In genomic region chr16:2135703-2136490, GRCh38 we compare ENCODE assay signal across 8 cellular contexts. TPM values are rescaled to one million over a fixed set of nuclear protein-coding genes. Genes with fewer than 3 reads are reported as not detected.
DNase-seq lines count a peak whose midpoint lies in the region; TF ChIP-seq lines count a peak whose summit lies in the region.
"Not testable (repeated sequence)": the region's sequence is repeated elsewhere in the genome, so short reads cannot be mapped to it uniquely, and the experiment has no call there.

Gene PKD1 (minus strand): TSS chr16:2135898. CDS start chr16:2135689, 209 bp downstream.

- TF ChIP-seq CTCF in H9 (conservative IDR thresholded peaks at IDR 0.05); fibroblast of the aortic adventitia (IDR thresholded peaks at IDR 0.05; ENCODE audit: insufficient read depth, low read length): not testable (repeated sequence)

- not testable (repeated sequence) for H3K23ac ChIP-seq in H9 (ENCODE audit: insufficient read length, low read depth, low read length)

- not testable (repeated sequence) for H4K5ac ChIP-seq in H9 (ENCODE audit: insufficient read length, low read depth, low read length)

- H3K79me2 ChIP-seq in H9 (ENCODE audit: insufficient read depth, low read length) = not testable (repeated sequence)

- H3K4me3 ChIP-seq in BLaER1 treated with 17β-estradiol and CSF1 and Interleukin-3, amounts not matched to agents 10 nM and 100 nM = peak within 1 kb of the TSS; percentile 55 to 75 (median 68)
- H3K4me3 ChIP-seq in fibroblast of the aortic adventitia (ENCODE audit: low read depth, low read length) = peak within 1 kb of the TSS; percentile 64
- not testable (repeated sequence) for H3K4me3 ChIP-seq in muscle layer of colon (ENCODE audit: low read depth in 1 of 2, low read length in 2 of 2)

- H2BK15ac ChIP-seq in H9 (ENCODE audit: low read depth, low read length) = not testable (repeated sequence)

- not testable (repeated sequence) for H4K91ac ChIP-seq in H9 (ENCODE audit: insufficient read length, low read depth, low read length)

- not testable (repeated sequence) for H2AK5ac ChIP-seq in H9 (ENCODE audit: insufficient read length, low read length)

- peak within 1 kb of the TSS in 2 of 3 experiments; percentile 94 to 95; a peak in 4 of 7 replicates for H3K27ac Mint-ChIP-seq in H9
- peak within 1 kb of the TSS; percentile 92 for H3K27ac Mint-ChIP-seq in activated naive CD8-positive, alpha-beta T cell

- H2BK20ac ChIP-seq in H9 (ENCODE audit: low read depth, low read length, poor library complexity, severe bottlenecking) = not testable (repeated sequence)

- H3K27ac ChIP-seq in BLaER1 treated with 17β-estradiol and CSF1 and Interleukin-3, amounts not matched to agents 10 nM and 100 nM = peak within 1 kb of the TSS in 10 of 11 experiments; percentile 53 to 81 (median 78); a peak in 21 of 22 replicates
- not testable (repeated sequence) for H3K27ac ChIP-seq in H9 (ENCODE audit: insufficient read length, low read depth, low read length)
- H3K27ac ChIP-seq in muscle layer of colon (ENCODE audit: low read depth, low read length) = peak within 1 kb of the TSS; percentile 52

- DNase-seq in H9 (peak; percentile 88), NCI-H2171 treated with DMSO at 0.1 percent for 48 hours (lab: John Stamatoyannopoulos, UW) (peak; percentile 87), T-helper 22 cell (ENCODE audit: low read depth) (peak; percentile 94), fibroblast of the aortic adventitia (ENCODE audit: low read depth) (peak; percentile 94)
- DNase-seq in stimulated activated CD8-positive, alpha-beta memory T cell treated with anti-CD3 and anti-CD28 coated beads, Interleukin-12 subunit alpha, Interleukin-12 subunit beta, amount 100 ng/mL, for 4 hours (ENCODE audit: low read depth) = peak; percentile 98

- not testable (repeated sequence) for H2BK120ac ChIP-seq in H9 (ENCODE audit: low read depth, low read length, poor library complexity, severe bottlenecking)

- H3K4me1 Mint-ChIP-seq in H9; activated naive CD8-positive, alpha-beta T cell (ENCODE audit: low read depth): not testable (repeated sequence)

- peak within 1 kb of the TSS; percentile 79 to 97 for H3K4me3 Mint-ChIP-seq in H9
- H3K4me3 Mint-ChIP-seq in activated naive CD8-positive, alpha-beta T cell = peak within 1 kb of the TSS; percentile 91

- not testable (repeated sequence) for H3K36me3 ChIP-seq in BLaER1 treated with 17β-estradiol and CSF1 and Interleukin-3, amounts not matched to agents 10 nM and 100 nM; muscle layer of colon (ENCODE audit: insufficient read depth, low read length)

- not testable (repeated sequence) for H3K79me1 ChIP-seq in H9 (ENCODE audit: insufficient read depth, low read depth, low read length, poor library complexity, severe bottlenecking)

- H3K9me3 ChIP-seq in BLaER1 treated with 17β-estradiol and CSF1 and Interleukin-3, amounts not matched to agents 10 nM and 100 nM (replicated peaks in 1 of 11); H9 (ENCODE audit: control insufficient read depth, low read depth, low read length); muscle layer of colon (ENCODE audit: low read length): not testable (repeated sequence)

- not testable (repeated sequence) for H4K8ac ChIP-seq in H9 (replicated peaks; ENCODE audit: insufficient read length, low read depth, low read length)

- H3K18ac ChIP-seq in H9 (ENCODE audit: insufficient read length, low read depth, low read length) = not testable (repeated sequence)

- not testable (repeated sequence) for H3K23me2 ChIP-seq in H9 (ENCODE audit: insufficient read length, low read depth, low read length, poor library complexity, severe bottlenecking)

- not testable (repeated sequence) for H3T11ph ChIP-seq in H9 (ENCODE audit: low read length)

- H2AFZ ChIP-seq in H9 (ENCODE audit: low read length) = not testable (repeated sequence)

- H2BK12ac ChIP-seq in H9 (ENCODE audit: insufficient read length, low read depth, low read length) = not testable (repeated sequence)

- peak within 1 kb of the TSS; percentile 55 to 80 (median 68) for H3K4me2 ChIP-seq in BLaER1 treated with 17β-estradiol and CSF1 and Interleukin-3, amounts not matched to agents 10 nM and 100 nM
- peak within 1 kb of the TSS; percentile 2 for H3K4me2 ChIP-seq in H9 (ENCODE audit: insufficient read depth, insufficient read length, low read length)

- H3K27me3 Mint-ChIP-seq in H9 (ENCODE audit: low read depth) = peaks cover 17% of the 10 kb centered on the region
- H3K27me3 Mint-ChIP-seq in activated naive CD8-positive, alpha-beta T cell = not testable (repeated sequence)

- H3K9ac ChIP-seq in BLaER1 treated with 17β-estradiol and CSF1 and Interleukin-3, amounts not matched to agents 10 nM and 100 nM = peak within 1 kb of the TSS; percentile 76 to 87 (median 83)
- H3K9ac ChIP-seq in H9 (ENCODE audit: extremely low read depth, insufficient read length, low read length); muscle layer of colon (ENCODE audit: low read length): not testable (repeated sequence)

- H3K27me3 ChIP-seq in BLaER1 treated with 17β-estradiol and CSF1 and Interleukin-3, amounts not matched to agents 10 nM and 100 nM; H9 (ENCODE audit: insufficient read depth, low read length); muscle layer of colon (ENCODE audit: control insufficient read depth in 1 of 2, insufficient read depth in 2 of 2, low read length in 2 of 2): not testable (repeated sequence)

- H3K4ac ChIP-seq in H9 (ENCODE audit: low read depth, low read length) = not testable (repeated sequence)

- H3K4me1 ChIP-seq in BLaER1 treated with 17β-estradiol and CSF1 and Interleukin-3, amounts not matched to agents 10 nM and 100 nM = peaks cover 9 to 18% (median 13%) of the 10 kb centered on the region in 10 experiments; a peak in 19 of 20 replicates
- H3K4me1 ChIP-seq in H9 (ENCODE audit: insufficient read depth, low read length); muscle layer of colon (ENCODE audit: insufficient read depth, low read length): not testable (repeated sequence)

- no CpG with 5 or more reads among the region's 94 CpGs for WGBS in H9 (ENCODE audit: extremely low coverage, insufficient read length, low lambda C conversion rate)

- H3K56ac ChIP-seq in H9 (ENCODE audit: insufficient read length, low read depth, low read length) = not testable (repeated sequence)

- H3K14ac ChIP-seq in H9 (ENCODE audit: insufficient read depth, low read length) = not testable (repeated sequence)

- not testable (repeated sequence) for H3K9me3 Mint-ChIP-seq in H9; activated naive CD8-positive, alpha-beta T cell (ENCODE audit: low read depth)

- peaks cover 0 to 19% (median 4%) of the 10 kb centered on the region in 11 experiments; a peak in 9 of 22 replicates for H4K20me1 ChIP-seq in BLaER1 treated with 17β-estradiol and CSF1 and Interleukin-3, amounts not matched to agents 10 nM and 100 nM
- H4K20me1 ChIP-seq in H9 (ENCODE audit: control insufficient read depth, insufficient read depth, insufficient read length) = not testable (repeated sequence)

- not testable (repeated sequence) for H2BK5ac ChIP-seq in H9 (ENCODE audit: insufficient read length, low read length)

- H3K36me3 Mint-ChIP-seq in H9 (ENCODE audit: insufficient read depth in 1 of 3, low read depth in 3 of 3); activated naive CD8-positive, alpha-beta T cell: not testable (repeated sequence)

RNA-seq across cellular contexts. Expression of gene PKD1, which starts in this region (rescaled TPM):
- total RNA-seq in H9 (2021) (73.5 and 88.0 TPM in 2 replicates), fibroblast of the aortic adventitia (ENCODE audit: low replicate concordance) (118 and 166 TPM in 2 replicates)
